Comparison of ENCODE assay signal across 30 cellular contexts in genomic region chr1:72115290-72115689, GRCh38.
"Had no signal": no experiment of that assay in that cellular context is flagged by ENCODE, and none has a peak within 500 bp of the region (broad histone marks: within the 10 kb centered on the region; RNA-seq: fewer than 3 reads in every experiment).

No MANE protein-coding gene starts in this region.

- ATAC-seq: activated CD4-positive, alpha-beta T cell treated with anti-CD3 and anti-CD28 coated beads for 36 hours; activated CD8-positive, alpha-beta memory T cell treated with anti-CD3 and anti-CD28 coated beads, Interleukin-2, amount 10 ng/mL, durations not matched to agents 7 days and 5 days; activated CD8-positive, alpha-beta T cell treated with anti-CD3 and anti-CD28 coated beads, Interleukin-2, amount 10 ng/mL, durations not matched to agents 7 days and 5 days; activated naive CD4-positive, alpha-beta T cell treated with anti-CD3 and anti-CD28 coated beads, Interleukin-2, amount 50 U/mL, for 72 hours; esophagus mucosa; T-helper 17 cell had no signal

- H3K4me1 ChIP-seq: breast epithelium, colonic mucosa had no signal

- H3K36me3 ChIP-seq: ascending aorta, breast epithelium, cardiac muscle cell, colonic mucosa, WERI-Rb-1 had no signal

- H3K4me3 ChIP-seq: ascending aorta, breast epithelium, cardiac muscle cell, colonic mucosa had no signal

- DNase-seq: activated CD4-positive, alpha-beta memory T cell treated with anti-CD3 and anti-CD28 coated beads for 36 hours; activated CD4-positive, alpha-beta T cell treated with anti-CD3 and anti-CD28 coated beads for 36 hours; activated CD4-positive, alpha-beta T cell treated with anti-CD3 and anti-CD28 coated beads, Interleukin-2, amount 10 ng/mL, durations not matched to agents 24 days and 14 days; activated CD4-positive, CD25-positive, alpha-beta regulatory T cell; activated CD4-positive, CD25-positive, alpha-beta regulatory T cell treated with anti-CD3 and anti-CD28 coated beads, Interleukin-2, amount 50 U/mL, for 72 hours; activated CD8-positive, alpha-beta memory T cell treated with anti-CD3 and anti-CD28 coated beads, Interleukin-2, amount 10 ng/mL, durations not matched to agents 7 days and 5 days; activated CD8-positive, alpha-beta memory T cell treated with anti-CD3 and anti-CD28 coated beads, Interleukin-2, amount 50 U/mL, for 4 hours; activated CD8-positive, alpha-beta T cell treated with anti-CD3 and anti-CD28 coated beads, Interleukin-2, amount 10 ng/mL, durations not matched to agents 7 days and 5 days; activated gamma-delta T cell; activated naive CD4-positive, alpha-beta T cell; activated naive CD4-positive, alpha-beta T cell treated with anti-CD3 and anti-CD28 coated beads, Interleukin-2, amount 10 ng/mL, durations not matched to agents 7 days and 5 days; activated naive CD8-positive, alpha-beta T cell treated with anti-CD3 and anti-CD28 coated beads, Interleukin-2, amount 10 ng/mL, durations not matched to agents 7 days and 5 days; activated T-cell treated with anti-CD3 and anti-CD28 coated beads, Interleukin-2, amount 50 U/mL, for 1 hour; activated T-cell treated with anti-CD3 and anti-CD28 coated beads, Interleukin-2, amount 50 U/mL, for 48 hours; central memory CD4-positive, alpha-beta T cell; cerebellar nuclear complex; colonic mucosa; effector memory CD4-positive, alpha-beta T cell; endodermal cell; foreskin fibroblast; head of caudate nucleus; T-helper 1 cell; T-helper 17 cell; T1000; WERI-Rb-1 had no signal

- H3K27me3 ChIP-seq: ascending aorta, breast epithelium, cardiac muscle cell, colonic mucosa had no signal

- H3K9me3 ChIP-seq: ascending aorta, breast epithelium, colonic mucosa had no signal
